ENCODE assay signal across 19 cellular contexts in genomic region chr1:33132549-33132948, GRCh38.
"Had no signal": no experiment of that assay in that cellular context is flagged by ENCODE, and none has a peak within 500 bp of the region (broad histone marks: within the 10 kb centered on the region; RNA-seq: fewer than 3 reads in every experiment).

No MANE protein-coding gene starts in this region.

- ATAC-seq: body of pancreas; esophagus mucosa; left colon; SK-N-SH treated with all-trans-retinoic acid at 6 μM for 48 hours; stimulated activated memory B cell treated with anti-CD40 and anti-IgM and Interleukin-4, amounts not matched to agents 10 μg/mL and 1 μg/mL and 100 μg/mL, for 72 hours had no signal

- H3K79me2 ChIP-seq: parathyroid adenoma had no signal

- H3K36me3 Mint-ChIP-seq: naive B cell had no signal

- H2AFZ ChIP-seq: parathyroid adenoma had no signal

- H3K9me3 Mint-ChIP-seq: activated T-helper 1 cell treated with anti-CD3 and anti-CD28 coated beads, Interleukin-12 subunit alpha, Interleukin-12 subunit beta, Interleukin-2, Interleukin-4 antibody, amounts not matched to agents 30 ng/mL and 10 ng/mL and 1 ng/mL, durations not matched to agents 14 hours and 24 hours and 36 hours; naive B cell; stimulated activated memory B cell treated with anti-CD40 and anti-IgM and Interleukin-4, amounts not matched to agents 10 μg/mL and 1 μg/mL and 100 μg/mL, for 72 hours had no signal

- H3K9ac ChIP-seq: parathyroid adenoma had no signal

- H3K27ac ChIP-seq: body of pancreas, neutrophil, parathyroid adenoma, transverse colon, vagina, VCaP had no signal

- H3K4me3 Mint-ChIP-seq: activated T-helper 1 cell treated with anti-CD3 and anti-CD28 coated beads, Interleukin-12 subunit alpha, Interleukin-12 subunit beta, Interleukin-2, Interleukin-4 antibody, amounts not matched to agents 30 ng/mL and 10 ng/mL and 1 ng/mL, durations not matched to agents 14 hours and 24 hours and 36 hours; naive B cell; stimulated activated memory B cell treated with anti-CD40 and anti-IgM and Interleukin-4, amounts not matched to agents 10 μg/mL and 1 μg/mL and 100 μg/mL, for 72 hours had no signal

- H3K27ac Mint-ChIP-seq: activated T-helper 1 cell treated with anti-CD3 and anti-CD28 coated beads, Interleukin-12 subunit alpha, Interleukin-12 subunit beta, Interleukin-2, Interleukin-4 antibody, amounts not matched to agents 30 ng/mL and 10 ng/mL and 1 ng/mL, durations not matched to agents 14 hours and 24 hours and 36 hours; stimulated activated memory B cell treated with anti-CD40 and anti-IgM and Interleukin-4, amounts not matched to agents 10 μg/mL and 1 μg/mL and 100 μg/mL, for 72 hours had no signal

- H3K36me3 ChIP-seq: neutrophil, transverse colon, vagina had no signal

- H3K4me3 ChIP-seq: body of pancreas, transverse colon, vagina had no signal

- FAIRE-seq: colon, endometrium, islet of Langerhans had no signal

- H3K27me3 ChIP-seq: body of pancreas, transverse colon, vagina had no signal

- H3K4me1 ChIP-seq: parathyroid adenoma had no signal

- DNase-seq: activated naive CD4-positive, alpha-beta T cell treated with Interleukin-2 at 50 U/mL for 16 hours; amniotic stem cell; body of pancreas; caudate nucleus; left colon; naive B cell; T-helper 1 cell; transverse colon had no signal

- H3K9me3 ChIP-seq: body of pancreas, neutrophil, transverse colon, vagina had no signal

- H3K27me3 Mint-ChIP-seq: naive B cell; stimulated activated memory B cell treated with anti-CD40 and anti-IgM and Interleukin-4, amounts not matched to agents 10 μg/mL and 1 μg/mL and 100 μg/mL, for 72 hours had no signal
